In genomic region chr1:115757286-115757810, GRCh38 we compare ENCODE assay signal across 1 cellular context.
TF ChIP-seq lines count a peak whose summit lies in the region.

No MANE protein-coding gene starts in this region.

TF ChIP-seq in SK-N-SH, 30 proteins besides CTCF, POLR2A, EP300 and RAD21 (continued from another document):
- TF ChIP-seq ZBTB33 (IDR thresholded peaks at IDR 0.05; ENCODE audit: borderline replicate concordance, low read depth) (no peak), GATA2 (CRISPR knock-in tag; IDR thresholded peaks at IDR 0.05) (no peak), TCF12 (IDR thresholded peaks at IDR 0.05) (no peak), SIN3A (IDR thresholded peaks at IDR 0.05; ENCODE audit: borderline replicate concordance, low read depth, low read length) (no peak), NFIC (IDR thresholded peaks at IDR 0.05; ENCODE audit: borderline replicate concordance) (no peak), TEAD4 (IDR thresholded peaks at IDR 0.05; ENCODE audit: borderline replicate concordance, insufficient read depth) (no peak), NRF1 (IDR thresholded peaks at IDR 0.05; ENCODE audit: low read depth, low read length) (no peak)
